In the genomic region with DNA sequence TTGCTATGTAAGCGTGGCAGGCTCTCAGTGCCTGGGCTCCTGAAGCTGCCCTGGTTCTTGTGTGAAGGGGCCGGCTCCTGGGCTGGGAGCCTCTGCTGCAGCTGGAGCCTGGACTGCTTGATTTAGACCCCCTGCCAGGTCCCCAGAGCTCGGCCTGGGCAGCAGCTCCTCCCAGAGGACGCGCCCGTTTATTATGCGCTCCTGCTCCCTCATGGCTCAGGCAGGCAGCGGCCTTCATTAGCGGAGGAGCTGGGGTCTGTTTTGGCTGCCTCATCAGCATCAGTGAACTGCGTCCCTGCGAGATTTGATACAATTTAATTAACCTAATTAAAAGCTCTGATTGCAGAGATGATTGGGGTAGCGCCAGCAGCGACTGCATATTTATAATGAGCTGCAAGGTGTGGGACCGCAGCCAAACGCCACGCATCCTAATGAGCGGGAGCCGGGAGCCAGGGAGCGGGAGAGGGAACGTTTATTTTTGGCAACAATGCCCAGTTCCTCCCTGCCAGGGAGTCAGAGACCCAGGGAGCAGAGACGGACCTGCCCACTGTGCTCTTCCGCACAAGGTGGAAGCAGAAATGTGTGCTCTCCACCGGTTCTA, we compare ENCODE assay signal across 9 cellular contexts. TPM values are rescaled to one million over a fixed set of nuclear protein-coding genes. Genes with fewer than 3 reads are reported as not detected.
A peak's percentile ranks its signal among the peaks of the same experiment; 100 is the strongest.
DNase-seq lines count a peak whose midpoint lies in the region; ATAC-seq, FAIRE-seq and TF ChIP-seq lines count a peak whose summit lies in the region.
"Had no signal": no experiment of that assay in that cellular context is flagged by ENCODE, and none has a peak within 500 bp of the region (broad histone marks: within the 10 kb centered on the region; RNA-seq: fewer than 3 reads in every experiment).

No MANE protein-coding gene starts in this region.

- peaks cover 17 to 49% of the 10 kb centered on the region in 2 donors for H3K4me1 Mint-ChIP-seq in natural killer cell

- no peak overlapping the region for H3K9ac ChIP-seq in kidney (ENCODE audit: low read length in 2 of 2)

- peak overlapping the region; percentile 57 to 62 for H3K27ac Mint-ChIP-seq in natural killer cell

- intact Hi-C loops in natural killer cell (cut with micrococcal nuclease) (no loop called here), kidney (cut with DNase I) (no loop called here)

- no peak for ATAC-seq in natural killer cell
- ATAC-seq in HG02840 (IDR thresholded peaks at IDR 0.05; ENCODE audit: low FRiP score, unreplicated experiment) = no peak
- ATAC-seq in HG03097 (IDR thresholded peaks at IDR 0.05; ENCODE audit: low FRiP score, unreplicated experiment) = no peak
- no peak for ATAC-seq in GM21723 (IDR thresholded peaks at IDR 0.05; ENCODE audit: unreplicated experiment)

- H3K9me3 ChIP-seq in kidney (ENCODE audit: control insufficient read depth in 1 of 2, low read length in 2 of 2) = no peaks in the 10 kb centered on the region

- no peaks in the 10 kb centered on the region for H3K27me3 Mint-ChIP-seq in natural killer cell (ENCODE audit: low read depth in 2 of 2)

- DNase-seq in EH (ENCODE audit: low read depth) = peak; percentile 25
- DNase-seq in NCI-H2107 treated with DMSO at 0.1 percent for 48 hours (lab: John Stamatoyannopoulos, UW; ENCODE audit: unreplicated experiment) = peak; percentile 38
- no peak for DNase-seq in brain microvascular endothelial cell
- no peak for DNase-seq in natural killer cell
- no peak for DNase-seq in kidney

- H3K36me3 Mint-ChIP-seq in natural killer cell = peaks cover 7% of the 10 kb centered on the region

- peaks cover 5 to 24% of the 10 kb centered on the region in 2 donors for H3K4me1 ChIP-seq in kidney (ENCODE audit: control insufficient read depth in 1 of 2, insufficient read depth in 1 of 2, low read depth in 1 of 2, low read length in 2 of 2)

- no peak overlapping the region for H3K27ac ChIP-seq in brain microvascular endothelial cell
- H3K27ac ChIP-seq in kidney (ENCODE audit: low read depth in 2 of 2, low read length in 2 of 2) = no peak overlapping the region

- no peak for FAIRE-seq in kidney (lab: Jason Lieb, UNC)

- H3K36me3 ChIP-seq in brain microvascular endothelial cell (replicated peaks) (peaks cover 17% of the 10 kb centered on the region), kidney (ENCODE audit: control insufficient read depth in 1 of 2, insufficient read depth in 2 of 2, low read length in 2 of 2) (peaks cover 9 to 10% of the 10 kb centered on the region in 2 donors)

- in situ Hi-C loops in brain microvascular endothelial cell (cut with HindIII; ENCODE audit: low pct_ligation_motif_present, low sequenced_read_pairs) = loop anchor here (25.0 kb wide), 1 partner anchor 783 kb away; no protein-coding TSS in a partner anchor

- H3K4me3 ChIP-seq in brain microvascular endothelial cell (ENCODE audit: low read depth, low read length) (no peak overlapping the region), kidney (ENCODE audit: low read length in 2 of 2) (no peak overlapping the region)

- no peak overlapping the region for H3K4me3 Mint-ChIP-seq in natural killer cell

- no peaks in the 10 kb centered on the region for H3K9me3 Mint-ChIP-seq in natural killer cell

- H3K27me3 ChIP-seq in brain microvascular endothelial cell (replicated peaks) = no peaks in the 10 kb centered on the region

- TF ChIP-seq CTCF in brain microvascular endothelial cell (IDR thresholded peaks at IDR 0.05; ENCODE audit: low read depth, low read length, missing control alignments) (peak; percentile 33), natural killer cell (IDR thresholded peaks at IDR 0.05) (no peak), kidney (IDR thresholded peaks at IDR 0.05; ENCODE audit: borderline replicate concordance, extremely low read depth, insufficient read depth) (no peak)

RNA-seq across cellular contexts. Expression of gene UTP11, which starts 16.6 kb away (rescaled TPM):
- 10 to 100 TPM; 13.4 to 20.7 (median 19.2) TPM for total RNA-seq in natural killer cell
- total RNA-seq in kidney = 26.2 TPM
- 24.2 TPM for polyA plus RNA-seq in kidney (ENCODE audit: insufficient read depth, low read depth, low replicate concordance)

RNA-seq across cellular contexts. Expression of gene POU3F1, which starts 17.4 kb away (rescaled TPM):
- total RNA-seq in natural killer cell (under 1 TPM in 2 of 3 donors, not detected in 1; 0.12 to 0.15 TPM), kidney (not detected)
- polyA plus RNA-seq in kidney (ENCODE audit: insufficient read depth, low read depth, low replicate concordance) = not detected
- total RNA-seq: epithelial cell of proximal tubule had no signal

RNA-seq across cellular contexts. Expression of gene FHL3, which starts 23.9 kb away (rescaled TPM):
- total RNA-seq in natural killer cell (10 to 100 TPM; 49.3 to 82.6 (median 53.6) TPM), kidney (19.6 TPM)
- 8.2 TPM for polyA plus RNA-seq in kidney (ENCODE audit: insufficient read depth, low read depth, low replicate concordance)

RNA-seq across cellular contexts. Expression of gene SF3A3, which starts 39.4 kb away (rescaled TPM):
- 10 to 100 TPM; 48.7 to 75.8 (median 71.1) TPM for total RNA-seq in natural killer cell
- total RNA-seq in kidney = 50.7 TPM
- polyA plus RNA-seq in kidney (ENCODE audit: insufficient read depth, low read depth, low replicate concordance) = 28.7 TPM

Comparison
In these comparisons a context has a peak if more than half of its experiments do, and no peak if none do; other contexts are left out.
1. DNase-seq: peak in EH (single experiment) and NCI-H2107 treated with DMSO at 0.1 percent for 48 hours (single experiment); none in brain microvascular endothelial cell (single experiment), natural killer cell (single experiment) and kidney (single experiment).